ENCODE assay signal across 1 cellular context in the genomic region with DNA sequence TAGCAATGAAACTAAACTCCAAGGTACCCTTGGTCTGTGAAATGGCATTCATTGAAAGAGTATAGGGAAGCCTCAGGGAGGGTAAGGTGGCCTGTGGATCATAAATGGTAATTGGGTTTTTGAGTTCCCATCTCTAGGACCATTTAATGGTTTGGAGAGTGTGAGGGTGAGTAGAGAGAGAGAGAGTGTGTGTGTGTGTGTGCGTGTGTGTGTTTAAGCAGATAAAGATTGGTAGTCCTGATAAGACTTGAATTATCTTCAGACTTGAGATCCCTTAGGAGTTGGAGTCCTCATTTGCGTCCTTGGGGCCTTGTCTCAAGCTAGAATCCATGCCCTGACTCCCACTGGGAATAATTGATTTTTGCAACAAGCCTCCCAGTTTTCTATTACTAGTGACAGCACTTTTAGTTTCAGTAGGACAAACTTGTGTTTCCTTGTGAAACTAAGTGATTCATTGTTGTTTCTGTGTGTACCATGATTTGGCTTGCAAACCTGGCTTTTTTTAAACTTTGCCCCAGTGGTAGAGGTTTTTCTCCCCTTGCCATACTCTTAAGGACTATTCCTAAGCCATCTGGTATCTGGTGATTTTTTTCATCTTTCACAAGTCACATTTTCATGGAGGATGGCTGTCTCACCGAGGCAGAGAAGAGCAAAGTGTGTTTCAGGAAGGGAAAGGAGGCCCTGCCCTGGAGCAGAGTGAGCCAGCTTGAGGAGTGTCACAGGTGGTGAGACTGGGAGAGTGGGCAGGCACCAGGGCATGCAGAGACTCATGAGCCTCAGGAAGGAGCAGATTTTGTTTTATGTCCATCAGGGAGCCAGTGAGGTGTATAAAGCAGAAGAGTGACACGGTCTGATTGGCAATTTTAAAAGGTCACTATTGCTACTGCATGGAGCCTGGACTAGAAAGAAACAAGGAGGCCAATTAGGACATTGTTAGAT.
TF ChIP-seq lines count a peak whose summit lies in the region.

No MANE protein-coding gene starts in this region.

TF ChIP-seq in GM23338, 12 proteins besides CTCF, POLR2A, EP300 and RAD21:
- TF ChIP-seq NANOG (IDR thresholded peaks at IDR 0.05; ENCODE audit: borderline replicate concordance) = no peak
- TF ChIP-seq, protein P1, sequence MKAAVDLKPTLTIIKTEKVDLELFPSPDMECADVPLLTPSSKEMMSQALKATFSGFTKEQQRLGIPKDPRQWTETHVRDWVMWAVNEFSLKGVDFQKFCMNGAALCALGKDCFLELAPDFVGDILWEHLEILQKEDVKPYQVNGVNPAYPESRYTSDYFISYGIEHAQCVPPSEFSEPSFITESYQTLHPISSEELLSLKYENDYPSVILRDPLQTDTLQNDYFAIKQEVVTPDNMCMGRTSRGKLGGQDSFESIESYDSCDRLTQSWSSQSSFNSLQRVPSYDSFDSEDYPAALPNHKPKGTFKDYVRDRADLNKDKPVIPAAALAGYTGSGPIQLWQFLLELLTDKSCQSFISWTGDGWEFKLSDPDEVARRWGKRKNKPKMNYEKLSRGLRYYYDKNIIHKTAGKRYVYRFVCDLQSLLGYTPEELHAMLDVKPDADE (IDR thresholded peaks at IDR 0.05) = no peak
- no peak for TF ChIP-seq REST (IDR thresholded peaks at IDR 0.05; ENCODE audit: unreplicated experiment)
- TF ChIP-seq ZNF331 (CRISPR knock-in tag; IDR thresholded peaks at IDR 0.05; ENCODE audit: low read depth) = no peak
- TF ChIP-seq ZNF462 (CRISPR knock-in tag; IDR thresholded peaks at IDR 0.05) = no peak
- no peak for TF ChIP-seq POLR2AphosphoS5 (IDR thresholded peaks at IDR 0.05; ENCODE audit: low read depth)
- TF ChIP-seq ZNF114 (CRISPR knock-in tag; IDR thresholded peaks at IDR 0.05) = no peak
- TF ChIP-seq EZH2 (IDR thresholded peaks at IDR 0.05; ENCODE audit: low read depth, unreplicated experiment) = no peak
- TF ChIP-seq EZH2phosphoT487 (IDR thresholded peaks at IDR 0.05; ENCODE audit: unreplicated experiment) = no peak
- TF ChIP-seq CREB1 (CRISPR knock-in tag; IDR thresholded peaks at IDR 0.05; ENCODE audit: low read depth) = no peak
- no peak for TF ChIP-seq STAT1 (IDR thresholded peaks at IDR 0.05; ENCODE audit: unreplicated experiment)
- no peak for TF ChIP-seq JUNB (IDR thresholded peaks at IDR 0.05; ENCODE audit: unreplicated experiment)
